Comparison of ENCODE assay signal across 9 cellular contexts in genomic region chr3:88219138-88219792, GRCh38.
DNase-seq lines count a peak whose midpoint lies in the region; ATAC-seq, FAIRE-seq and TF ChIP-seq lines count a peak whose summit lies in the region.
"Had no signal": no experiment of that assay in that cellular context is flagged by ENCODE, and none has a peak within 500 bp of the region (broad histone marks: within the 10 kb centered on the region; RNA-seq: fewer than 3 reads in every experiment).

No MANE protein-coding gene starts in this region.

- no peak overlapping the region for H3K4me2 ChIP-seq in GM23338

- H3K79me2 ChIP-seq in GM23338 (replicated peaks; ENCODE audit: insufficient read depth), result no peaks in the 10 kb centered on the region

- no peak overlapping the region for H3K27ac Mint-ChIP-seq in MCF 10A (ENCODE audit: low read depth, unreplicated experiment)
- H3K27ac Mint-ChIP-seq in GM23338, result no peak overlapping the region

- no TSS peak for BruUV-seq in MCF 10A (replicated peaks; lab: Mats Ljungman, UMichigan)

- no peak for TF ChIP-seq POLR2A in breast epithelium (IDR thresholded peaks at IDR 0.05)

- DNase-seq in MCF 10A (ENCODE audit: unreplicated experiment) (peak; percentile 72), breast epithelium (ENCODE audit: low spot score in 2 of 2) (no peak), GM23338 (ENCODE audit: low spot score) (peak; percentile 91), SK-N-MC (ENCODE audit: low read depth, low spot score) (peak; percentile 83), fibroblast of peridontal ligament (ENCODE audit: extremely low read depth) (peak; percentile 79), pancreas (peak in 4 of 6 donors; percentile 23 to 47 (median 34)), posterior vena cava (ENCODE audit: low spot score) (no peak)

- no peaks in the 10 kb centered on the region for H3K9me3 ChIP-seq in breast epithelium
- no peaks in the 10 kb centered on the region for H3K9me3 ChIP-seq in SK-N-MC (ENCODE audit: low read depth, low read length)
- no peaks in the 10 kb centered on the region for H3K9me3 ChIP-seq in pancreas

- H3K36me3 Mint-ChIP-seq in MCF 10A (ENCODE audit: insufficient read depth, unreplicated experiment), result no peaks in the 10 kb centered on the region
- H3K36me3 Mint-ChIP-seq in GM23338 (ENCODE audit: low read depth), result no peaks in the 10 kb centered on the region

- H4K20me1 ChIP-seq in GM23338 (replicated peaks; ENCODE audit: insufficient read depth), result no peaks in the 10 kb centered on the region

- peaks cover 4% of the 10 kb centered on the region for H3K4me1 Mint-ChIP-seq in MCF 10A (ENCODE audit: insufficient read depth, unreplicated experiment)
- H3K4me1 Mint-ChIP-seq in GM23338, result peaks cover 7% of the 10 kb centered on the region; the same call in 2 of the 3 replicates

- H3K9ac ChIP-seq in SK-N-MC (ENCODE audit: insufficient read length), result no peak overlapping the region

- H3K4me3 Mint-ChIP-seq in MCF 10A (ENCODE audit: unreplicated experiment) (no peak overlapping the region), GM23338 (no peak overlapping the region)

- FAIRE-seq in pancreas (lab: Jason Lieb, UNC), result no peak
- FAIRE-seq: colon had no signal

- H3K9me3 Mint-ChIP-seq in MCF 10A (ENCODE audit: unreplicated experiment) (no peaks in the 10 kb centered on the region), GM23338 (no peaks in the 10 kb centered on the region)

- H2AFZ ChIP-seq in GM23338, result no peak overlapping the region

- intact Hi-C loops in MCF 10A (cut with micrococcal nuclease), result loop anchor here (1.0 to 10.0 kb wide), 4 partner anchors 880 to 1873 kb away; no protein-coding TSS in a partner anchor
- intact Hi-C loops in breast epithelium (cut with DNase I; ENCODE audit: low total_unique reads), result no loop called here
- intact Hi-C loops in pancreas (cut with DNase I), result no loop called here
- intact Hi-C loops in posterior vena cava (cut with DNase I), result no loop called here

- CTCF ChIA-PET in MCF 10A (lab: Yijun Ruan, JAX), result interaction anchor here (0.5 to 2.4 kb wide), 56 partner anchors 10 to 1967 kb away, joined by 3 to 22 read pairs (median 3); partner anchors contain the start of gene EPHA3

- 5 to 9% methylated on average over 7 of the region's 7 CpGs for WGBS in pancreas, 2 donors

- H3K27ac ChIP-seq in breast epithelium (no peak overlapping the region), GM23338 (ENCODE audit: low read depth) (no peak overlapping the region), SK-N-MC (peak overlapping the region; percentile 100; the same call in 1 of the 2 replicates), pancreas (no peak overlapping the region)

- H3F3A ChIP-seq in GM23338 (replicated peaks; ENCODE audit: low read depth), result no peaks in the 10 kb centered on the region

- H3K4me1 ChIP-seq in breast epithelium (no peaks in the 10 kb centered on the region), GM23338 (ENCODE audit: insufficient read depth) (no peaks in the 10 kb centered on the region), pancreas (no peaks in the 10 kb centered on the region)

- peak; percentile 99 for ATAC-seq in GM23338
- ATAC-seq in pancreas, result peak; percentile 63 to 92 (median 90)

- H3K4me3 ChIP-seq in breast epithelium (no peak overlapping the region), GM23338 (no peak overlapping the region), SK-N-MC (no peak overlapping the region), pancreas (no peak overlapping the region)

- 0 out of 2 replicates have a peak, but pooled peaks cover 4% of the 10 kb centered on the region for H3K9me2 ChIP-seq in GM23338 (ENCODE audit: insufficient read depth)

- H3K36me3 ChIP-seq in breast epithelium (no peaks in the 10 kb centered on the region), GM23338 (ENCODE audit: insufficient read depth) (no peaks in the 10 kb centered on the region), SK-N-MC (ENCODE audit: insufficient read depth, low read length) (no peaks in the 10 kb centered on the region), pancreas (no peaks in the 10 kb centered on the region)

- POLR2A ChIA-PET in MCF 10A (lab: Yijun Ruan, JAX), result interaction anchor here (0.6 to 0.7 kb wide), 2 partner anchors 11 to 894 kb away, joined by 3 read pairs; no protein-coding TSS in a partner anchor

- TF ChIP-seq CTCF in MCF 10A (IDR thresholded peaks at IDR 0.05; ENCODE audit: unreplicated experiment) (peak; percentile 73), breast epithelium (IDR thresholded peaks at IDR 0.05) (peak in 1 of 3 donors; percentile 13), GM23338 (conservative IDR thresholded peaks at IDR 0.05; ENCODE audit: low read depth in 2 of 2) (peak; percentile 78 to 85), LNCAP (IDR thresholded peaks at IDR 0.05) (peak; percentile 67), pancreas (IDR thresholded peaks at IDR 0.05) (peak in 2 of 4 donors; percentile 16 to 39)

- H3K27me3 Mint-ChIP-seq in MCF 10A (ENCODE audit: insufficient read depth, unreplicated experiment) (no peaks in the 10 kb centered on the region), GM23338 (ENCODE audit: insufficient read depth, low read depth, poor library complexity) (peaks cover 2% of the 10 kb centered on the region)

- H3K27me3 ChIP-seq in breast epithelium, result no peaks in the 10 kb centered on the region
- no peaks in the 10 kb centered on the region for H3K27me3 ChIP-seq in GM23338 (ENCODE audit: insufficient read depth)
- H3K27me3 ChIP-seq in pancreas, result no peaks in the 10 kb centered on the region

TF ChIP-seq in GM23338, 12 proteins besides CTCF, POLR2A, EP300 and RAD21:
- TF ChIP-seq ZNF462 (CRISPR knock-in tag; IDR thresholded peaks at IDR 0.05) (peak; percentile 41; the same call in 1 of the 2 replicates), EZH2phosphoT487 (IDR thresholded peaks at IDR 0.05; ENCODE audit: unreplicated experiment) (no peak)

Comparison
In these comparisons a context has a peak if more than half of its experiments do, and no peak if none do; other contexts are left out.
1. DNase-seq: peak in MCF 10A (single experiment), GM23338 (single experiment), SK-N-MC (single experiment), fibroblast of peridontal ligament (single experiment) and pancreas (4 of 6); none in breast epithelium (0 of 2) and posterior vena cava (single experiment).